ENCODE assay signal across 21 cellular contexts in genomic region chr17:55768946-55769624, GRCh38. TPM values are rescaled to one million over a fixed set of nuclear protein-coding genes. Genes with fewer than 3 reads are reported as not detected.
DNase-seq lines count a peak whose midpoint lies in the region; ATAC-seq and TF ChIP-seq lines count a peak whose summit lies in the region.
"Had no signal": no experiment of that assay in that cellular context is flagged by ENCODE, and none has a peak within 500 bp of the region (broad histone marks: within the 10 kb centered on the region; RNA-seq: fewer than 3 reads in every experiment).

No MANE protein-coding gene starts in this region.

- intact Hi-C loops in MCF 10A (cut with micrococcal nuclease), result no loop called here
- intact Hi-C loops in mammary epithelial cell (cut with micrococcal nuclease), result loop anchor here (5.0 kb wide), 1 partner anchor 182 kb away; no protein-coding TSS in a partner anchor
- intact Hi-C loops in breast epithelium (cut with DNase I; ENCODE audit: low total_unique reads), result no loop called here

- dilution Hi-C loops in mammary epithelial cell (cut with HindIII; ENCODE audit: low sequenced_read_pairs), result loop anchor here (25.0 kb wide), 1 partner anchor 232 kb away; no protein-coding TSS in a partner anchor

- no peak overlapping the region for H3K27ac ChIP-seq in mammary epithelial cell (ENCODE audit: insufficient read depth, low read depth, low read length)
- H3K27ac ChIP-seq in breast epithelium, result peak overlapping the region; percentile 17 to 86
- peak overlapping the region in 3 of 4 donors; percentile 58 to 74 (median 74) for H3K27ac ChIP-seq in tibial nerve
- H3K27ac ChIP-seq: 22Rv1 had no signal

- no peak overlapping the region for H3K4me3 ChIP-seq in mammary epithelial cell (replicated peaks in 1 of 3; ENCODE audit: insufficient read depth in 1 of 3, low read depth in 2 of 3, low read length in 3 of 3)
- H3K4me3 ChIP-seq in breast epithelium, result no peak overlapping the region
- no peak overlapping the region for H3K4me3 ChIP-seq in tibial nerve
- H3K4me3 ChIP-seq: ascending aorta, Peyer's patch had no signal

- ATAC-seq in GM21619 (IDR thresholded peaks at IDR 0.05; ENCODE audit: unreplicated experiment), result no peak
- ATAC-seq: natural killer cell treated with Interleukin-12 subunit alpha and Interleukin-12 subunit beta and Interleukin-15 and Interleukin-18, amount 100 ng/mL, for 72 hours; T-cell had no signal

- in situ Hi-C loops in mammary epithelial cell (cut with MboI; ENCODE audit: low sequenced_read_pairs in 2 of 2), result no loop called here

- peaks cover 34% of the 10 kb centered on the region for H3K4me1 Mint-ChIP-seq in MCF 10A (ENCODE audit: insufficient read depth, unreplicated experiment)
- H3K4me1 Mint-ChIP-seq in activated CD4-positive, alpha-beta memory T cell treated with anti-CD3 and anti-CD28 coated beads, Interleukin-2, amount 10 ng/mL, durations not matched to agents 7 days and 5 days, result no peaks in the 10 kb centered on the region

- H3K4me1 ChIP-seq in mammary epithelial cell (ENCODE audit: insufficient read depth, low read length), result peaks cover 11% of the 10 kb centered on the region
- peaks cover 0 to 3% of the 10 kb centered on the region in 2 donors for H3K4me1 ChIP-seq in breast epithelium
- peaks cover 0 to 37% (median 10%) of the 10 kb centered on the region in 4 donors for H3K4me1 ChIP-seq in tibial nerve
- H3K4me1 ChIP-seq: ascending aorta, Caco-2 had no signal

- H3K27me3 Mint-ChIP-seq in MCF 10A (ENCODE audit: insufficient read depth, unreplicated experiment), result no peaks in the 10 kb centered on the region
- H3K27me3 Mint-ChIP-seq in activated CD4-positive, alpha-beta memory T cell treated with anti-CD3 and anti-CD28 coated beads, Interleukin-2, amount 10 ng/mL, durations not matched to agents 7 days and 5 days, result no peaks in the 10 kb centered on the region
- H3K27me3 Mint-ChIP-seq: natural killer cell treated with Interleukin-12 subunit alpha and Interleukin-12 subunit beta and Interleukin-15 and Interleukin-18, amount 100 ng/mL, for 72 hours; T-cell had no signal

- H3K79me2 ChIP-seq in mammary epithelial cell (ENCODE audit: insufficient read depth, low read length), result peaks cover 5% of the 10 kb centered on the region

- H3K27ac Mint-ChIP-seq in MCF 10A (ENCODE audit: low read depth, unreplicated experiment), result peak overlapping the region; percentile 69
- no peak overlapping the region for H3K27ac Mint-ChIP-seq in activated CD4-positive, alpha-beta memory T cell treated with anti-CD3 and anti-CD28 coated beads, Interleukin-2, amount 10 ng/mL, durations not matched to agents 7 days and 5 days
- H3K27ac Mint-ChIP-seq: natural killer cell treated with Interleukin-12 subunit alpha and Interleukin-12 subunit beta and Interleukin-15 and Interleukin-18, amount 100 ng/mL, for 72 hours; T-cell had no signal

- no peak for TF ChIP-seq EP300 in tibial nerve (IDR thresholded peaks at IDR 0.05)

- H2AFZ ChIP-seq in mammary epithelial cell (ENCODE audit: low read depth, low read length), result no peak overlapping the region

- TF ChIP-seq CTCF in MCF 10A (IDR thresholded peaks at IDR 0.05; ENCODE audit: unreplicated experiment) (no peak), mammary epithelial cell (conservative IDR thresholded peaks at IDR 0.05 in 1 of 2, IDR thresholded peaks at IDR 0.05 in 1 of 2; ENCODE audit: extremely low read depth in 1 of 2, insufficient read depth in 1 of 2, low read depth in 1 of 2, low read length in 2 of 2) (no peak), breast epithelium (IDR thresholded peaks at IDR 0.05) (no peak), tibial nerve (IDR thresholded peaks at IDR 0.05) (no peak)

- H3K9ac ChIP-seq in mammary epithelial cell (ENCODE audit: insufficient read depth, low read length), result no peak overlapping the region

- H3K4me2 ChIP-seq in mammary epithelial cell (ENCODE audit: insufficient read depth, low read depth, low read length), result no peak overlapping the region

- no peaks in the 10 kb centered on the region for H3K9me3 Mint-ChIP-seq in MCF 10A (ENCODE audit: unreplicated experiment)
- no peaks in the 10 kb centered on the region for H3K9me3 Mint-ChIP-seq in activated CD4-positive, alpha-beta memory T cell treated with anti-CD3 and anti-CD28 coated beads, Interleukin-2, amount 10 ng/mL, durations not matched to agents 7 days and 5 days
- H3K9me3 Mint-ChIP-seq: natural killer cell treated with Interleukin-12 subunit alpha and Interleukin-12 subunit beta and Interleukin-15 and Interleukin-18, amount 100 ng/mL, for 72 hours; T-cell had no signal

- no peaks in the 10 kb centered on the region for H3K36me3 ChIP-seq in mammary epithelial cell (ENCODE audit: insufficient read depth, low read length)
- H3K36me3 ChIP-seq in breast epithelium, result no peaks in the 10 kb centered on the region
- peaks cover 0 to 54% (median 0%) of the 10 kb centered on the region in 3 donors for H3K36me3 ChIP-seq in tibial nerve

- peaks cover 48% of the 10 kb centered on the region for H3K36me3 Mint-ChIP-seq in MCF 10A (ENCODE audit: insufficient read depth, unreplicated experiment)
- H3K36me3 Mint-ChIP-seq in activated CD4-positive, alpha-beta memory T cell treated with anti-CD3 and anti-CD28 coated beads, Interleukin-2, amount 10 ng/mL, durations not matched to agents 7 days and 5 days (ENCODE audit: low read depth), result no peaks in the 10 kb centered on the region
- H3K36me3 Mint-ChIP-seq: natural killer cell treated with Interleukin-12 subunit alpha and Interleukin-12 subunit beta and Interleukin-15 and Interleukin-18, amount 100 ng/mL, for 72 hours had no signal

- H3K27me3 ChIP-seq in mammary epithelial cell (ENCODE audit: insufficient read depth, low read length), result no peaks in the 10 kb centered on the region
- no peaks in the 10 kb centered on the region for H3K27me3 ChIP-seq in breast epithelium
- H3K27me3 ChIP-seq in tibial nerve, result no peaks in the 10 kb centered on the region
- H3K27me3 ChIP-seq: ascending aorta, Peyer's patch had no signal

- H3K9me3 ChIP-seq in mammary epithelial cell (replicated peaks; ENCODE audit: insufficient read depth, low read length) (no peaks in the 10 kb centered on the region), breast epithelium (no peaks in the 10 kb centered on the region), tibial nerve (no peaks in the 10 kb centered on the region)
- H3K9me3 ChIP-seq: ascending aorta, Caco-2, Peyer's patch had no signal

- no peaks in the 10 kb centered on the region for H4K20me1 ChIP-seq in mammary epithelial cell (ENCODE audit: insufficient read depth, low read length)

- DNase-seq in MCF 10A (ENCODE audit: unreplicated experiment), result no peak
- no peak for DNase-seq in mammary epithelial cell
- no peak for DNase-seq in breast epithelium (ENCODE audit: low spot score in 2 of 2)
- peak; percentile 10 for DNase-seq in midbrain (lab: John Stamatoyannopoulos, UW)
- no peak for DNase-seq in tibial nerve (ENCODE audit: low spot score in 2 of 2)
- no peak for DNase-seq in NCI-H446 treated with DMSO at 0.1 percent for 48 hours (lab: John Stamatoyannopoulos, UW)
- DNase-seq in activated CD4-positive, alpha-beta memory T cell treated with anti-CD3 and anti-CD28 coated beads, Interleukin-2, amount 10 ng/mL, durations not matched to agents 7 days and 5 days, result no peak
- DNase-seq: activated effector memory CD4-positive, alpha-beta T cell treated with Interleukin-2 at 50 U/mL for 16 hours; Caco-2; hippocampal formation; NCI-H2107; NCI-H774; Peyer's patch; stimulated activated CD4-positive, alpha-beta T cell treated with anti-CD3 and anti-CD28 coated beads, Interleukin-4, amount 100 ng/mL, for 1 hour; stimulated activated CD8-positive, alpha-beta memory T cell treated with anti-CD3 and anti-CD28 coated beads, Interleukin-4, amount 100 ng/mL, for 48 hours; T-cell had no signal

- peak overlapping the region; percentile 40 for H3K4me3 Mint-ChIP-seq in MCF 10A (ENCODE audit: unreplicated experiment)
- no peak overlapping the region for H3K4me3 Mint-ChIP-seq in activated CD4-positive, alpha-beta memory T cell treated with anti-CD3 and anti-CD28 coated beads, Interleukin-2, amount 10 ng/mL, durations not matched to agents 7 days and 5 days
- H3K4me3 Mint-ChIP-seq: natural killer cell treated with Interleukin-12 subunit alpha and Interleukin-12 subunit beta and Interleukin-15 and Interleukin-18, amount 100 ng/mL, for 72 hours; T-cell had no signal

- no TSS peak for BruUV-seq in MCF 10A (replicated peaks; lab: Mats Ljungman, UMichigan)
- BruUV-seq in mammary epithelial cell (replicated peaks; lab: Mats Ljungman, UMichigan), result no TSS peak

- no peak for TF ChIP-seq POLR2A in breast epithelium (IDR thresholded peaks at IDR 0.05)
- no peak for TF ChIP-seq POLR2A in tibial nerve (IDR thresholded peaks at IDR 0.05)

- POLR2A ChIA-PET in MCF 10A (lab: Yijun Ruan, JAX), result interaction anchor here (0.6 to 1.3 kb wide), 4 partner anchors 18 to 243 kb away, joined by 3 to 6 read pairs (median 4); partner anchors contain the start of gene PCTP
- POLR2A ChIA-PET in activated CD4-positive, alpha-beta memory T cell treated with anti-CD3 and anti-CD28 coated beads, Interleukin-2, amount 10 ng/mL, durations not matched to agents 7 days and 5 days (lab: Charles Lee), result no interaction called here

- CTCF ChIA-PET in MCF 10A (lab: Yijun Ruan, JAX) (interaction anchor here (0.5 to 7.1 kb wide), 20 partner anchors 10 to 549 kb away, joined by 3 to 153 read pairs (median 4); partner anchors contain the start of gene TMEM100), mammary epithelial cell (lab: Charles Lee; ENCODE audit: low non-redundant PET) (interaction anchor here (1.1 kb wide), 1 partner anchor 35 kb away, joined by 7 read pairs; no protein-coding TSS in a partner anchor)
- CTCF ChIA-PET in activated CD4-positive, alpha-beta memory T cell treated with anti-CD3 and anti-CD28 coated beads, Interleukin-2, amount 10 ng/mL, durations not matched to agents 7 days and 5 days (lab: Charles Lee), result interaction anchor here (1.1 to 3.8 kb wide), 3 partner anchors 51 to 242 kb away, joined by 3 to 14 read pairs (median 3); no protein-coding TSS in a partner anchor

RNA-seq across cellular contexts. Expression of gene PCTP, which starts 18.2 kb away (rescaled TPM):
- total RNA-seq in MCF 10A (2022), result 10.2 and 11.9 TPM in 2 replicates
- total RNA-seq in mammary epithelial cell, result 10 to 100 TPM; 16.3 to 27.8 TPM
- 22.5 TPM for polyA plus RNA-seq in mammary epithelial cell
- polyA minus RNA-seq in mammary epithelial cell, result 11.3 TPM
- total RNA-seq in breast epithelium, result 10 to 100 TPM; 19.3 to 29.4 (median 25.0) TPM
- total RNA-seq in tibial nerve, result 10 to 100 TPM; 30.8 to 62.1 (median 39.7) TPM
- 1 to 10 TPM; 6.9 to 7.2 TPM for total RNA-seq in activated CD4-positive, alpha-beta memory T cell treated with anti-CD3 and anti-CD28 coated beads, Interleukin-2, amount 10 ng/mL, durations not matched to agents 7 days and 5 days

RNA-seq across cellular contexts. Expression of gene TMEM100, which starts 46.4 kb away (rescaled TPM):
- total RNA-seq in MCF 10A (2022) (1.1 and 1.7 TPM in 2 replicates), mammary epithelial cell (under 1 TPM; 0.16 to 0.50 TPM), breast epithelium (10 to 100 TPM in 2 of 3 donors, 1 to 10 TPM in 1; 6.7 to 27.2 (median 20.3) TPM), tibial nerve (10 to 100 TPM; 24.3 to 33.4 (median 28.9) TPM)
- 0.24 TPM for polyA plus RNA-seq in mammary epithelial cell
- not detected for polyA minus RNA-seq in mammary epithelial cell
- total RNA-seq in activated CD4-positive, alpha-beta memory T cell treated with anti-CD3 and anti-CD28 coated beads, Interleukin-2, amount 10 ng/mL, durations not matched to agents 7 days and 5 days, result not detected
- total RNA-seq: activated CD8-positive, alpha-beta memory T cell treated with anti-CD3 and anti-CD28 coated beads for 36 hours; Caco-2; natural killer cell treated with Interleukin-12 subunit alpha and Interleukin-12 subunit beta and Interleukin-15 and Interleukin-18, amount 100 ng/mL, for 72 hours had no signal
